1 cellular context compared by ENCODE assay signal in the genomic region with DNA sequence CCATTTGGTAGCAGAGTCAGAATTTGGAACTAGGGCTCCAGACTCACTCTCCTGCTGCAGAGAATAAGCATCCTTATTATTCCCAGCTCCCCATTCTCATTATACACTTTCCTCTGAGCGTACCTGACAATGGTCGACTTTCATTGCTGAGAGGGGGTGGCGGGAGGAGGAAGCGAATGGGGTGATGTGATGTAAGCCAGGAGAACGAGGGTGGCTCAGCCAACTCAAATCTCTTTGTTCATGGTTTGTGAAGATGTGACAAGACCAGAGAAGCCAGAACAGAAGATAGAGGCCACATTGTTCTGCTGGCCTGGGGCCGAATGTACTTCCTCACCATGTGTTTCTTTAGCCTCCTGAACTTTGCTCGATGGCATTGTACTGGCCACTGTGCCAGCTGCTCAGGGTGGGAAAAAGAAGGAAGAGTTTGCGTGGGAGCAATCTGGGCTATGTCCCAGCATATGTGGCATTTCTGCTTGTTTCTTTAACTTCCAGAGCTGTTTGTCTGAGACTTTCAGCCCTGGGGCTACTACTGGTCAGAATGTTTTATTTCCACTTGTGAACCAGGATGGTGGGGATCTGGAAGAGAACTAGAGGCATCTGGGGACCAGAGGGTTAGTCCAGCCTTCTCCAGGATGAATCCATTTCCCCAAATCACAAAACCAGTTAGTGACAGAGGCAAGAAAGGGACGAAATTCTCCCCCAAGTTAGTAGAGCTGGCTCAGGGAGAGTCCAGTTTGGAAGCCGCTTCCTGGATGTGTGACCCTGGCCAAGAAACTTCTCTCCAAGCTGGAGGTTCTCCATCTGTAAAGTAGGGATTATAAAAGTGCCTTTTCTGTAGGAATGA.
TF ChIP-seq lines count a peak whose summit lies in the region.

No MANE protein-coding gene starts in this region.

TF ChIP-seq in WTC11, 78 proteins besides CTCF, POLR2A, EP300 and RAD21 (continued from another document):
- TF ChIP-seq AR (CRISPR knock-in tag; IDR thresholded peaks at IDR 0.05) (no peak), KAT7 (CRISPR knock-in tag; IDR thresholded peaks at IDR 0.05; ENCODE audit: borderline replicate concordance) (no peak), GABPB1 (CRISPR knock-in tag; IDR thresholded peaks at IDR 0.05) (peak; percentile 78)
TF ChIP-seq in WTC11: peak in this region for 1.
